10 cellular contexts compared by ENCODE assay signal in the genomic region with DNA sequence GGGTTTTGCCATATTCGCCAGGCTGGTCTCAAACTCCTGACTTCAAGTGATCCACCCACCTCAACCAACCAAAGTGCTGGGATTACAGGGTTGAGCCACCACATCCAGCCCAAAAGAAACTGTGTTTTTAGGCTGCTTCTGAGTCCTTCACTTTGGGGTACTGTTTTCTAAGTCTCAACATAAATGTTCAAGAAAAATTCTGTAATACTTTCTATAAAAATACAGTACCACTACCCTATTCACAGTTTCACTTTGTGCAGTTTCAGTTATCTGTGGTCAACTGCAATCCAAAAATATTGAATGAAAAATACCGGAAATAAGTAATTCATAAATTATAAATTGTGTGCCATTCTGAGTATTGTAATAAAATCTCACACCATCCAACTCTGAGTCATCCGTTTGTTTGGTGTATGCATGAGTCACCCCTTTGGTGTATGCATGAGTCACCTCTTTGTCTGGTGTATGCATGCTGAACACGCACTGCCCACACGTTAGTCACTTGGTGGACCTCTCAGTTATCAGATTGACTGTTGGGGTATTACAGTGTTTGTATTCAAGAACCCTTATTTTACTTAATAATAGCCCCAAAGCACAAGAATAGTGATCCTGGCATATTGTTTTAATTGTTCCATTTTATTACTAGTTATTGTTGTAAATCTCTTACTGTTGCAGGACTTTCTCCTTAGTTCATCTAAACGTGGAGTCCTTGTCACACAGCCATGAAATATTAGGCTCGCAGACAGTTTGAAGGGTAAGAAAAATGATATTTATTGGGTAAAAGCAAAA.
DNase-seq lines count a peak whose midpoint lies in the region; ATAC-seq and TF ChIP-seq lines count a peak whose summit lies in the region.
"Had no signal": no experiment of that assay in that cellular context is flagged by ENCODE, and none has a peak within 500 bp of the region (broad histone marks: within the 10 kb centered on the region; RNA-seq: fewer than 3 reads in every experiment).

No MANE protein-coding gene starts in this region.

- ATAC-seq in HG03280 (IDR thresholded peaks at IDR 0.05; ENCODE audit: unreplicated experiment) (peak; percentile 92), GM21390 (IDR thresholded peaks at IDR 0.05; ENCODE audit: unreplicated experiment) (no peak)

- no peak overlapping the region for H3K4me3 ChIP-seq in fibroblast of pulmonary artery (replicated peaks; ENCODE audit: low read depth, low read length)
- H3K4me3 ChIP-seq: BLaER1 treated with 17β-estradiol and CSF1 and Interleukin-3, amounts not matched to agents 10 nM and 100 nM had no signal

- DNase-seq in NK-92 treated with Interleukin-12 subunit alpha and Interleukin-12 subunit beta, amount 100 ng/mL, for 24 hours (lab: John Stamatoyannopoulos, UW), result peak; percentile 53
- DNase-seq in NK-92 (lab: John Stamatoyannopoulos, UW; ENCODE audit: unreplicated experiment), result no peak
- DNase-seq in RKO (ENCODE audit: low spot score), result peak; percentile 97
- DNase-seq in fibroblast of pulmonary artery (ENCODE audit: low read depth), result peak; percentile 97
- DNase-seq in ureter (ENCODE audit: low spot score), result peak; percentile 44
- no peak for DNase-seq in NCI-H526 (lab: John Stamatoyannopoulos, UW)
- DNase-seq: naive B cell had no signal

- TF ChIP-seq CTCF in fibroblast of pulmonary artery (IDR thresholded peaks at IDR 0.05; ENCODE audit: low read length, missing control alignments), result no peak

Comparison
In these comparisons a context has a peak if more than half of its experiments do, and no peak if none do; other contexts are left out.
1. DNase-seq: peak in NK-92 treated with Interleukin-12 subunit alpha and Interleukin-12 subunit beta, amount 100 ng/mL, for 24 hours (single experiment), RKO (single experiment), fibroblast of pulmonary artery (single experiment) and ureter (single experiment); none in NK-92 (single experiment) and NCI-H526 (0 of 2).